In genomic region chr19:15516363-15516762, GRCh38 we compare ENCODE assay signal across 27 cellular contexts. TPM values are rescaled to one million over a fixed set of nuclear protein-coding genes. Genes with fewer than 3 reads are reported as not detected.
A peak's percentile ranks its signal among the peaks of the same experiment; 100 is the strongest.
DNase-seq lines count a peak whose midpoint lies in the region; ATAC-seq and TF ChIP-seq lines count a peak whose summit lies in the region.
"Had no signal": no experiment of that assay in that cellular context is flagged by ENCODE, and none has a peak within 500 bp of the region (broad histone marks: within the 10 kb centered on the region; RNA-seq: fewer than 3 reads in every experiment).

No MANE protein-coding gene starts in this region.

- peaks cover 8 to 10% of the 10 kb centered on the region in 2 experiments; a peak in 2 of 4 replicates for H3K9me3 ChIP-seq in HCT116 (ENCODE audit: control insufficient read depth in 1 of 2, insufficient read depth in 1 of 2, low read depth in 1 of 2, low read length in 2 of 2)
- peaks cover 2% of the 10 kb centered on the region for H3K9me3 ChIP-seq in mammary epithelial cell (replicated peaks; ENCODE audit: insufficient read depth, low read length)
- H3K9me3 ChIP-seq: BE2C had no signal

- H3K79me2 ChIP-seq in HCT116 (ENCODE audit: insufficient read depth, low read length) (no peaks in the 10 kb centered on the region), mammary epithelial cell (ENCODE audit: insufficient read depth, low read length) (no peaks in the 10 kb centered on the region)

- H3K36me3 Mint-ChIP-seq in activated naive CD8-positive, alpha-beta T cell: peaks cover 7% of the 10 kb centered on the region
- peaks cover 17% of the 10 kb centered on the region for H3K36me3 Mint-ChIP-seq in activated naive CD8-positive, alpha-beta T cell treated with anti-CD3 and anti-CD28 coated beads, Interleukin-2, amount 50 U/mL, for 24 hours (ENCODE audit: low read depth)
- H3K36me3 Mint-ChIP-seq in T-cell: peaks cover 9% of the 10 kb centered on the region
- H3K36me3 Mint-ChIP-seq in natural killer cell: no peaks in the 10 kb centered on the region

- in situ Hi-C loops in mammary epithelial cell (cut with MboI; ENCODE audit: low sequenced_read_pairs in 2 of 2): no loop called here

- dilution Hi-C loops in mammary epithelial cell (cut with HindIII; ENCODE audit: low sequenced_read_pairs): no loop called here

- no peaks in the 10 kb centered on the region for H4K20me1 ChIP-seq in HCT116 (ENCODE audit: insufficient read depth)
- no peaks in the 10 kb centered on the region for H4K20me1 ChIP-seq in mammary epithelial cell (ENCODE audit: insufficient read depth, low read length)

- H2AFZ ChIP-seq in HCT116 (ENCODE audit: low read depth, low read length, poor library complexity, severe bottlenecking) (no peak overlapping the region), mammary epithelial cell (ENCODE audit: low read depth, low read length) (no peak overlapping the region)

- peaks cover 4% of the 10 kb centered on the region for H3K9me3 Mint-ChIP-seq in activated naive CD8-positive, alpha-beta T cell (ENCODE audit: low read depth)
- peaks cover 11% of the 10 kb centered on the region for H3K9me3 Mint-ChIP-seq in activated naive CD8-positive, alpha-beta T cell treated with anti-CD3 and anti-CD28 coated beads, Interleukin-2, amount 50 U/mL, for 24 hours
- H3K9me3 Mint-ChIP-seq in T-cell: peaks cover 0 to 4% (median 0%) of the 10 kb centered on the region in 3 donors
- H3K9me3 Mint-ChIP-seq in natural killer cell: no peaks in the 10 kb centered on the region

- no peak overlapping the region for H3K4me3 Mint-ChIP-seq in activated naive CD8-positive, alpha-beta T cell
- H3K4me3 Mint-ChIP-seq in activated naive CD8-positive, alpha-beta T cell treated with anti-CD3 and anti-CD28 coated beads, Interleukin-2, amount 50 U/mL, for 24 hours: no peak overlapping the region
- H3K4me3 Mint-ChIP-seq in T-cell (no peak overlapping the region), natural killer cell (peak overlapping the region; percentile 9)
- H3K4me3 Mint-ChIP-seq: CD14-positive monocyte had no signal

- 83% methylated on average over 3 of the region's 3 CpGs for WGBS in mammary epithelial cell (ENCODE audit: low coverage, missing lambda C conversion rate)

- DNase-seq in activated naive CD8-positive, alpha-beta T cell treated with anti-CD3 and anti-CD28 coated beads, Interleukin-2, amount 50 U/mL, for 24 hours: no peak
- DNase-seq in HCT116 (ENCODE audit: low read depth, low spot score) (no peak), T-cell (no peak), natural killer cell (no peak), mammary epithelial cell (no peak)
- DNase-seq: BE2C, DMS53, NCI-H1694, NCI-H2081, NCI-H2171, NCI-H226, NCI-H510A, NCI-H69, SHP77 had no signal

- no peaks in the 10 kb centered on the region for H3K27me3 ChIP-seq in HCT116 (ENCODE audit: insufficient read depth, low read length)
- H3K27me3 ChIP-seq in mammary epithelial cell (ENCODE audit: insufficient read depth, low read length): no peaks in the 10 kb centered on the region

- H3K27ac ChIP-seq in HCT116 (ENCODE audit: low read depth, low read length): no peak overlapping the region
- H3K27ac ChIP-seq in mammary epithelial cell (ENCODE audit: insufficient read depth, low read depth, low read length): no peak overlapping the region
- H3K27ac ChIP-seq: RWPE1 had no signal

- H3K4me3 ChIP-seq in HCT116 (replicated peaks in 1 of 2; ENCODE audit: low read depth in 1 of 2, low read length in 2 of 2): no peak overlapping the region
- no peak overlapping the region for H3K4me3 ChIP-seq in mammary epithelial cell (replicated peaks in 1 of 3; ENCODE audit: insufficient read depth in 1 of 3, low read depth in 2 of 3, low read length in 3 of 3)

- TF ChIP-seq RAD21 in HCT116 (IDR thresholded peaks at IDR 0.05; ENCODE audit: low read depth): no peak

- CTCF ChIA-PET in HCT116 (lab: Charles Lee) (no interaction called here), T-cell (lab: Charles Lee) (no interaction called here), mammary epithelial cell (lab: Charles Lee; ENCODE audit: low non-redundant PET) (no interaction called here)

- H3K27ac Mint-ChIP-seq in activated naive CD8-positive, alpha-beta T cell: peak overlapping the region; percentile 73
- H3K27ac Mint-ChIP-seq in activated naive CD8-positive, alpha-beta T cell treated with anti-CD3 and anti-CD28 coated beads, Interleukin-2, amount 50 U/mL, for 24 hours: no peak overlapping the region
- H3K27ac Mint-ChIP-seq in T-cell: peak overlapping the region; percentile 55 to 68
- H3K27ac Mint-ChIP-seq in natural killer cell: peak overlapping the region; percentile 22 to 97

- no peak for TF ChIP-seq POLR2A in HCT116 (IDR thresholded peaks at IDR 0.05; ENCODE audit: borderline replicate concordance, extremely low read depth, insufficient read depth, insufficient read length)

- BruUV-seq in HCT116 (replicated peaks; lab: Mats Ljungman, UMichigan): no TSS peak
- no TSS peak for BruUV-seq in mammary epithelial cell (replicated peaks; lab: Mats Ljungman, UMichigan)

- peaks cover 29% of the 10 kb centered on the region for H3K4me1 Mint-ChIP-seq in activated naive CD8-positive, alpha-beta T cell (ENCODE audit: low read depth)
- H3K4me1 Mint-ChIP-seq in activated naive CD8-positive, alpha-beta T cell treated with anti-CD3 and anti-CD28 coated beads, Interleukin-2, amount 50 U/mL, for 24 hours: peaks cover 38% of the 10 kb centered on the region
- H3K4me1 Mint-ChIP-seq in T-cell (peaks cover 13 to 26% (median 25%) of the 10 kb centered on the region in 3 donors), natural killer cell (peaks cover 12 to 19% of the 10 kb centered on the region in 2 donors)

- intact Hi-C loops in HCT116 (cut with micrococcal nuclease): no loop called here
- intact Hi-C loops in natural killer cell (cut with micrococcal nuclease): no loop called here
- intact Hi-C loops in mammary epithelial cell (cut with micrococcal nuclease): no loop called here

- no peak for TF ChIP-seq CTCF in HCT116 (IDR thresholded peaks at IDR 0.05 in 2 of 3, conservative IDR thresholded peaks at IDR 0.05 in 1 of 3; ENCODE audit: borderline replicate concordance in 1 of 3, insufficient read depth in 1 of 3, low read depth in 2 of 3, low read length in 2 of 3)
- TF ChIP-seq CTCF in natural killer cell (IDR thresholded peaks at IDR 0.05): no peak
- TF ChIP-seq CTCF in mammary epithelial cell (conservative IDR thresholded peaks at IDR 0.05 in 1 of 2, IDR thresholded peaks at IDR 0.05 in 1 of 2; ENCODE audit: extremely low read depth in 1 of 2, insufficient read depth in 1 of 2, low read depth in 1 of 2, low read length in 2 of 2): no peak

- H3K4me2 ChIP-seq in HCT116 (ENCODE audit: low read length): no peak overlapping the region
- no peak overlapping the region for H3K4me2 ChIP-seq in mammary epithelial cell (ENCODE audit: insufficient read depth, low read depth, low read length)

- no peak for ATAC-seq in activated naive CD8-positive, alpha-beta T cell treated with anti-CD3 and anti-CD28 coated beads, Interleukin-2, amount 50 U/mL, for 24 hours
- ATAC-seq in HCT116: no peak
- ATAC-seq in T-cell (replicated peaks in 1 of 4): no peak
- ATAC-seq in natural killer cell: no peak
- no peak for ATAC-seq in GM21423 (IDR thresholded peaks at IDR 0.05; ENCODE audit: unreplicated experiment)
- ATAC-seq in GM21619 (IDR thresholded peaks at IDR 0.05; ENCODE audit: unreplicated experiment): no peak
- ATAC-seq: HepG2, Panc1 had no signal

- RAD21 ChIA-PET in HCT116 (lab: Charles Lee; ENCODE audit: low non-redundant PET in 1 of 2, low total read pairs in 2 of 2, uncharacterized antibody in 2 of 2, unreplicated experiment in 2 of 2): no interaction called here

- POLR2A ChIA-PET in HCT116 (lab: Charles Lee): no interaction called here
- POLR2A ChIA-PET in T-cell (lab: Charles Lee): no interaction called here

- no peaks in the 10 kb centered on the region for H3K9me2 ChIP-seq in HCT116 (ENCODE audit: insufficient read depth)

- H3K9ac ChIP-seq in HCT116 (ENCODE audit: low read length) (no peak overlapping the region), mammary epithelial cell (ENCODE audit: insufficient read depth, low read length) (no peak overlapping the region)

- no peaks in the 10 kb centered on the region for H3K27me3 Mint-ChIP-seq in activated naive CD8-positive, alpha-beta T cell
- H3K27me3 Mint-ChIP-seq in activated naive CD8-positive, alpha-beta T cell treated with anti-CD3 and anti-CD28 coated beads, Interleukin-2, amount 50 U/mL, for 24 hours: no peaks in the 10 kb centered on the region
- H3K27me3 Mint-ChIP-seq in T-cell: no peaks in the 10 kb centered on the region
- peaks cover 0 to 4% of the 10 kb centered on the region in 2 donors for H3K27me3 Mint-ChIP-seq in natural killer cell (ENCODE audit: low read depth in 2 of 2)

- H3K36me3 ChIP-seq in HCT116 (ENCODE audit: control insufficient read depth in 1 of 2, insufficient read depth in 2 of 2, low read length in 2 of 2) (no peaks in the 10 kb centered on the region), mammary epithelial cell (ENCODE audit: insufficient read depth, low read length) (no peaks in the 10 kb centered on the region)
- H3K36me3 ChIP-seq: BE2C had no signal

- H3K4me1 ChIP-seq in HCT116 (ENCODE audit: control insufficient read depth in 1 of 2, insufficient read depth in 2 of 2, low read length in 2 of 2) (no peaks in the 10 kb centered on the region), mammary epithelial cell (ENCODE audit: insufficient read depth, low read length) (no peaks in the 10 kb centered on the region)
- H3K4me1 ChIP-seq: BE2C had no signal

TF ChIP-seq in HCT116, 20 proteins besides CTCF, POLR2A, EP300 and RAD21 (continues in another document):
- TF ChIP-seq CBX3 (IDR thresholded peaks at IDR 0.05; ENCODE audit: low read depth): peak; percentile 40; the same call in 1 of the 2 replicates
- TF ChIP-seq YY1 (IDR thresholded peaks at IDR 0.05; ENCODE audit: extremely low read depth, insufficient replicate concordance, low read depth, low read length): no peak

RNA-seq across cellular contexts. Expression of gene CYP4F22, which starts 8.0 kb away (rescaled TPM):
- total RNA-seq in HCT116 (2021; ENCODE audit: unreplicated experiment): 4.9 TPM
- polyA plus RNA-seq in HCT116 (2012): 2.9 and 4.5 TPM in 2 replicates
- 1 to 10 TPM in 3 of 5 donors, under 1 TPM in 2; 0.73 to 1.6 (median 1.3) TPM for total RNA-seq in T-cell
- total RNA-seq in natural killer cell: 1 to 10 TPM; 2.2 to 3.1 (median 2.6) TPM
- total RNA-seq in mammary epithelial cell: not detected
- polyA plus RNA-seq in mammary epithelial cell: 0.05 TPM
- polyA minus RNA-seq in mammary epithelial cell: not detected
- total RNA-seq: H1, HepG2, HT1080, M059J, SK-MEL-5 had no signal
- polyA plus RNA-seq: H1 had no signal

RNA-seq across cellular contexts. Expression of gene PGLYRP2, which starts 37.1 kb away (rescaled TPM):
- total RNA-seq in HCT116 (2021; ENCODE audit: unreplicated experiment) (not detected), T-cell (1 to 10 TPM in 1 of 5 donors, under 1 TPM in 4; 0.13 to 1.3 (median 0.72) TPM), natural killer cell (under 1 TPM in 2 of 3 donors, not detected in 1; 0.21 to 0.28 TPM), mammary epithelial cell (not detected)
- not detected in 2 replicates for polyA plus RNA-seq in HCT116 (2012)
- not detected for polyA plus RNA-seq in mammary epithelial cell
- not detected for polyA minus RNA-seq in mammary epithelial cell
- total RNA-seq: G401, H1, HT1080, SK-MEL-5 had no signal
- polyA plus RNA-seq: H1 had no signal

RNA-seq across cellular contexts. Expression of gene RASAL3, which starts 52.0 kb away (rescaled TPM):
- total RNA-seq in HCT116 (2021; ENCODE audit: unreplicated experiment) (0.57 TPM), T-cell (100 to 1,000 TPM; 166 to 296 (median 284) TPM), natural killer cell (100 to 1,000 TPM; 217 to 283 (median 224) TPM), mammary epithelial cell (not detected)
- not detected in 2 replicates for polyA plus RNA-seq in HCT116 (2012)
- not detected for polyA plus RNA-seq in mammary epithelial cell
- not detected for polyA minus RNA-seq in mammary epithelial cell
- total RNA-seq: Daoy, G401, HepG2, HT1080, SK-MEL-5 had no signal
- polyA plus RNA-seq: HepG2 had no signal

Comparison
In these comparisons a context has a peak if more than half of its experiments do, and no peak if none do; other contexts are left out.
1. RNA of gene RASAL3, which starts 52.0 kb away (total RNA-seq): 166 to 296 TPM in T-cell and 217 to 283 TPM in natural killer cell; 0.57 TPM in HCT116 (single experiment) and not detected in mammary epithelial cell; every median in the first group is over 100 times any median in the second.